14 cellular contexts compared by ENCODE assay signal in the genomic region with DNA sequence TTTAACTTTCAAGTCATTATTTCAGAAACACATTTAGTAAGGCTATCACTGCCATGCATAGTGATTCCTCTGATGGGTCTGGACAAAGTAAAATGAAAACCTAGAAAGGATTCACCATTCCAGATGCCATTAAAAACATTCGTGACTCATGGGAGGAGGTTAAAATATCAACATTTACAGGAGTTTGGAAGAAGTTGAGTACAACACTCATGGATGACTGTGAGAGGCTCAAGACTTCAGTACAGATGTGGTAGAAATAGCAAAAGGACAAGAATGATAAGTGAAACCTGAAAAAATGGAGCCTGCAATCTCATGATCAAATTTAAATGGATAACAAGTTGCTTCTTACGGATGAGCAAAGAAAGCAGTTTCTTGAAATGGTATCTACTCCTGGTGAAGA. TPM values are rescaled to one million over a fixed set of nuclear protein-coding genes. Genes with fewer than 3 reads are reported as not detected.
DNase-seq lines count a peak whose midpoint lies in the region; ATAC-seq and TF ChIP-seq lines count a peak whose summit lies in the region.
"Had no signal": no experiment of that assay in that cellular context is flagged by ENCODE, and none has a peak within 500 bp of the region (broad histone marks: within the 10 kb centered on the region; RNA-seq: fewer than 3 reads in every experiment).

No MANE protein-coding gene starts in this region.

- no peak overlapping the region for H2AK5ac ChIP-seq in mesendoderm (ENCODE audit: low read length)

- H3K27ac ChIP-seq in VCaP (peak overlapping the region; percentile 69), mesendoderm (ENCODE audit: low read depth, low read length) (no peak overlapping the region)
- H3K27ac ChIP-seq: HL-60 had no signal

- no peaks in the 10 kb centered on the region for H3K79me2 ChIP-seq in mesendoderm (ENCODE audit: control insufficient read depth, insufficient read depth, low read length)

- no peaks in the 10 kb centered on the region for H3K79me1 ChIP-seq in mesendoderm (ENCODE audit: low read length)

- no peaks in the 10 kb centered on the region for H3K4me1 ChIP-seq in mesendoderm (ENCODE audit: control insufficient read depth, low read depth, low read length)

- no peak overlapping the region for H3K23ac ChIP-seq in mesendoderm (ENCODE audit: low read length)

- no CpG with 5 or more reads among the region's 2 CpGs for WGBS in mesendoderm (ENCODE audit: extremely low coverage, insufficient coverage, low lambda C conversion rate)

- no peak overlapping the region for H2BK15ac ChIP-seq in mesendoderm (replicated peaks; ENCODE audit: low read depth)

- TF ChIP-seq POLR2A in erythroblast (IDR thresholded peaks at IDR 0.05; ENCODE audit: low read length) = no peak

- H3K9ac ChIP-seq in mesendoderm (ENCODE audit: low read length) = no peak overlapping the region

- H3K4me2 ChIP-seq in mesendoderm (ENCODE audit: low read length) = no peak overlapping the region

- peak; percentile 30 for DNase-seq in EH (ENCODE audit: low read depth)
- peak; percentile 42 for DNase-seq in HCEC 1CT
- DNase-seq in foreskin fibroblast = peak; percentile 47 to 70
- no peak for DNase-seq in nucleus accumbens (lab: John Stamatoyannopoulos, UW)
- DNase-seq in erythroblast (lab: John Stamatoyannopoulos, UW) = no peak
- no peak for DNase-seq in mesendoderm
- no peak for DNase-seq in left lobe of liver (ENCODE audit: low spot score)
- DNase-seq: C1 segment of cervical spinal cord; CD4-positive, alpha-beta T cell; GDM1 had no signal

- H3K56ac ChIP-seq in mesendoderm (ENCODE audit: low read length) = no peak overlapping the region

- H3K36me3 ChIP-seq in mesendoderm (ENCODE audit: control insufficient read depth, insufficient read depth, low read length) = no peaks in the 10 kb centered on the region

- no peak for ATAC-seq in left lobe of liver
- ATAC-seq: HCT116, K562 had no signal

- no peak overlapping the region for H4K8ac ChIP-seq in mesendoderm (ENCODE audit: low read depth, low read length)

- H3K18ac ChIP-seq in mesendoderm (ENCODE audit: low read length) = no peak overlapping the region

- H2BK5ac ChIP-seq in mesendoderm (ENCODE audit: low read length) = no peak overlapping the region

- H4K5ac ChIP-seq in mesendoderm (ENCODE audit: low read length) = no peak overlapping the region

- TF ChIP-seq CTCF in VCaP (conservative IDR thresholded peaks at IDR 0.05) (no peak), foreskin fibroblast (IDR thresholded peaks at IDR 0.05; ENCODE audit: low read depth, low read length) (no peak)

- H3K4ac ChIP-seq in mesendoderm (ENCODE audit: low read depth, low read length) = no peak overlapping the region

- H3K27me3 ChIP-seq in mesendoderm (ENCODE audit: insufficient read depth, low read length, poor library complexity) = no peaks in the 10 kb centered on the region

- H3K4me3 ChIP-seq in foreskin fibroblast (ENCODE audit: low read depth in 1 of 2, low read length in 2 of 2) (no peak overlapping the region), mesendoderm (ENCODE audit: low read length) (no peak overlapping the region)
- H3K4me3 ChIP-seq: K562 had no signal

- no peak overlapping the region for H2BK120ac ChIP-seq in mesendoderm (ENCODE audit: low read depth, low read length)

RNA-seq across cellular contexts. Expression of a gene that starts 5.8 kb away (rescaled TPM):
- polyA plus RNA-seq in mesendoderm (2013, experiment 1 of 2) = 18.8 TPM
- 18.8 TPM for polyA plus RNA-seq in mesendoderm (2013, experiment 2 of 2)
- total RNA-seq in left lobe of liver = 4.4 TPM

Comparison
In these comparisons a context has a peak if more than half of its experiments do, and no peak if none do; other contexts are left out.
1. DNase-seq: peak in EH (single experiment), HCEC 1CT (single experiment) and foreskin fibroblast (2 of 2); none in nucleus accumbens (0 of 56), erythroblast (0 of 2), mesendoderm (single experiment) and left lobe of liver (single experiment).